In genomic region chr10:132110713-132111112, GRCh38 we compare ENCODE assay signal across 21 cellular contexts. TPM values are rescaled to one million over a fixed set of nuclear protein-coding genes. Genes with fewer than 3 reads are reported as not detected.
A peak's percentile ranks its signal among the peaks of the same experiment; 100 is the strongest.
DNase-seq lines count a peak whose midpoint lies in the region; ATAC-seq, FAIRE-seq and TF ChIP-seq lines count a peak whose summit lies in the region.
"Had no signal": no experiment of that assay in that cellular context is flagged by ENCODE, and none has a peak within 500 bp of the region (broad histone marks: within the 10 kb centered on the region; RNA-seq: fewer than 3 reads in every experiment).

No MANE protein-coding gene starts in this region.

- no peaks in the 10 kb centered on the region for H3K9me3 Mint-ChIP-seq in brain
- H3K9me3 Mint-ChIP-seq: CD4-positive, CD25-positive, alpha-beta regulatory T cell; stimulated activated effector memory CD8-positive, alpha-beta T cell treated with anti-CD3 and anti-CD28 coated beads, Interleukin-12 subunit alpha, Interleukin-12 subunit beta, amount 100 ng/mL, for 72 hours; T-cell had no signal

- H3K27ac ChIP-seq in right cardiac atrium (ENCODE audit: low read length) = no peak overlapping the region
- no peak overlapping the region for H3K27ac ChIP-seq in kidney (ENCODE audit: low read depth in 2 of 2, low read length in 2 of 2)
- no peak overlapping the region for H3K27ac ChIP-seq in breast epithelium
- H3K27ac ChIP-seq: cardiac muscle cell, Peyer's patch, SJCRH30 had no signal

- no peaks in the 10 kb centered on the region for H3K36me3 Mint-ChIP-seq in brain
- H3K36me3 Mint-ChIP-seq: CD4-positive, CD25-positive, alpha-beta regulatory T cell; stimulated activated effector memory CD8-positive, alpha-beta T cell treated with anti-CD3 and anti-CD28 coated beads, Interleukin-12 subunit alpha, Interleukin-12 subunit beta, amount 100 ng/mL, for 72 hours; T-cell had no signal

- TF ChIP-seq CTCF in brain (conservative IDR thresholded peaks at IDR 0.05) (no peak), kidney (IDR thresholded peaks at IDR 0.05; ENCODE audit: borderline replicate concordance, extremely low read depth, insufficient read depth) (no peak), breast epithelium (IDR thresholded peaks at IDR 0.05) (no peak)

- 72% methylated on average over 14 of the region's 14 CpGs for WGBS in right cardiac atrium

- DNase-seq in cardiac septum (ENCODE audit: low spot score) (peak; percentile 43), right cardiac atrium (no peak), kidney (peak; percentile 42), ureter (ENCODE audit: low spot score) (peak; percentile 38), breast epithelium (ENCODE audit: low spot score in 2 of 2) (no peak)
- DNase-seq: activated gamma-delta T cell; CD4-positive, CD25-positive, alpha-beta regulatory T cell; HCEC 1CT; NCI-H2171 treated with DMSO at 0.1 percent for 48 hours; NCI-H524 treated with DMSO at 0.1 percent for 48 hours; nucleus accumbens; SJCRH30; stimulated activated CD4-positive, alpha-beta T cell treated with anti-CD3 and anti-CD28 coated beads, Interleukin-2, amount 100 ng/mL, for 48 hours had no signal

- H3K9ac ChIP-seq in kidney (ENCODE audit: low read length in 2 of 2) = no peak overlapping the region

- ATAC-seq in right cardiac atrium (no peak), GM18505 (IDR thresholded peaks at IDR 0.05; ENCODE audit: unreplicated experiment) (no peak)
- ATAC-seq: stimulated activated effector memory CD8-positive, alpha-beta T cell treated with anti-CD3 and anti-CD28 coated beads, Interleukin-12 subunit alpha, Interleukin-12 subunit beta, amount 100 ng/mL, for 72 hours; T-cell had no signal

- no peaks in the 10 kb centered on the region for H3K27me3 Mint-ChIP-seq in brain
- H3K27me3 Mint-ChIP-seq: CD4-positive, CD25-positive, alpha-beta regulatory T cell; T-cell had no signal

- H3K27me3 ChIP-seq in right cardiac atrium (ENCODE audit: control insufficient read depth, insufficient read depth) (no peaks in the 10 kb centered on the region), breast epithelium (no peaks in the 10 kb centered on the region)
- H3K27me3 ChIP-seq: cardiac muscle cell, Peyer's patch, SJCRH30 had no signal

- no peak overlapping the region for H3K4me3 Mint-ChIP-seq in brain
- H3K4me3 Mint-ChIP-seq: CD4-positive, CD25-positive, alpha-beta regulatory T cell; stimulated activated effector memory CD8-positive, alpha-beta T cell treated with anti-CD3 and anti-CD28 coated beads, Interleukin-12 subunit alpha, Interleukin-12 subunit beta, amount 100 ng/mL, for 72 hours; T-cell had no signal

- no peak for TF ChIP-seq POLR2A in GM18505 (IDR thresholded peaks at IDR 0.05; ENCODE audit: borderline replicate concordance, extremely low read depth, insufficient read depth, insufficient read length)
- TF ChIP-seq POLR2A in breast epithelium (IDR thresholded peaks at IDR 0.05) = no peak

- no peak for FAIRE-seq in kidney (lab: Jason Lieb, UNC)
- FAIRE-seq: GM12892, TTC549 had no signal

- H3K4me1 ChIP-seq in right cardiac atrium (ENCODE audit: control insufficient read depth, insufficient read depth, low read length) = no peaks in the 10 kb centered on the region
- H3K4me1 ChIP-seq in kidney (ENCODE audit: control insufficient read depth in 1 of 2, insufficient read depth in 1 of 2, low read depth in 1 of 2, low read length in 2 of 2) = no peaks in the 10 kb centered on the region
- no peaks in the 10 kb centered on the region for H3K4me1 ChIP-seq in breast epithelium
- H3K4me1 ChIP-seq: Peyer's patch, SJCRH30 had no signal

- H3K36me3 ChIP-seq in kidney (ENCODE audit: control insufficient read depth in 1 of 2, insufficient read depth in 2 of 2, low read length in 2 of 2) (no peaks in the 10 kb centered on the region), breast epithelium (no peaks in the 10 kb centered on the region)
- H3K36me3 ChIP-seq: cardiac muscle cell, Peyer's patch, SJCRH30 had no signal

- H3K4me3 ChIP-seq in right cardiac atrium (ENCODE audit: low read length) = no peak overlapping the region
- no peak overlapping the region for H3K4me3 ChIP-seq in kidney (ENCODE audit: low read length in 2 of 2)
- no peak overlapping the region for H3K4me3 ChIP-seq in breast epithelium
- H3K4me3 ChIP-seq: cardiac muscle cell, Peyer's patch, SJCRH30 had no signal

- intact Hi-C loops in cardiac septum (cut with DNase I) (no loop called here), right cardiac atrium (cut with DNase I) (loop anchor here in 1 of 4 donors (10.0 kb wide), 1 partner anchor 56 kb away; no protein-coding TSS in a partner anchor), kidney (cut with DNase I) (no loop called here), breast epithelium (cut with DNase I; ENCODE audit: low total_unique reads) (no loop called here)

- H3K27ac Mint-ChIP-seq in brain = peak overlapping the region in 3 of 5 experiments; percentile 65 to 93 (median 88)
- H3K27ac Mint-ChIP-seq: CD4-positive, CD25-positive, alpha-beta regulatory T cell; stimulated activated effector memory CD8-positive, alpha-beta T cell treated with anti-CD3 and anti-CD28 coated beads, Interleukin-12 subunit alpha, Interleukin-12 subunit beta, amount 100 ng/mL, for 72 hours; T-cell had no signal

- H3K4me1 Mint-ChIP-seq in brain = peaks cover 23% of the 10 kb centered on the region
- H3K4me1 Mint-ChIP-seq: CD4-positive, CD25-positive, alpha-beta regulatory T cell; stimulated activated effector memory CD8-positive, alpha-beta T cell treated with anti-CD3 and anti-CD28 coated beads, Interleukin-12 subunit alpha, Interleukin-12 subunit beta, amount 100 ng/mL, for 72 hours; T-cell had no signal

- H3K9me3 ChIP-seq in right cardiac atrium (ENCODE audit: control insufficient read depth, low read length) (no peaks in the 10 kb centered on the region), kidney (ENCODE audit: control insufficient read depth in 1 of 2, low read length in 2 of 2) (no peaks in the 10 kb centered on the region), breast epithelium (no peaks in the 10 kb centered on the region)
- H3K9me3 ChIP-seq: Peyer's patch, SJCRH30 had no signal

RNA-seq across cellular contexts. Expression of gene JAKMIP3, which starts 45.0 kb away (rescaled TPM):
- total RNA-seq in cardiac septum (1.5 TPM), right cardiac atrium (1 to 10 TPM in 2 of 4 donors, under 1 TPM in 2; 0.39 to 1.6 (median 1.2) TPM), kidney (0.16 TPM), ureter (1.1 TPM), breast epithelium (1 to 10 TPM in 1 of 3 donors, under 1 TPM in 2; 0.16 to 1.3 (median 0.98) TPM)
- polyA plus RNA-seq in right cardiac atrium (0.91 TPM), brain (ENCODE audit: insufficient read depth, low read depth, low replicate concordance) (1.0 TPM), kidney (ENCODE audit: insufficient read depth, low read depth, low replicate concordance) (0.13 TPM)
- total RNA-seq: SJCRH30 had no signal
- polyA plus RNA-seq: CD4-positive, CD25-positive, alpha-beta regulatory T cell had no signal

Comparison
In these comparisons a context has a peak if more than half of its experiments do, and no peak if none do; other contexts are left out.
1. DNase-seq: peak in cardiac septum (single experiment), kidney (single experiment) and ureter (single experiment); none in right cardiac atrium (0 of 3) and breast epithelium (0 of 2).